Comparison of ENCODE assay signal across 8 cellular contexts in genomic region chr15:58933311-58934113, GRCh38. TPM values are rescaled to one million over a fixed set of nuclear protein-coding genes. Genes with fewer than 3 reads are reported as not detected.
DNase-seq lines count a peak whose midpoint lies in the region; ATAC-seq and TF ChIP-seq lines count a peak whose summit lies in the region.

Gene SLTM (minus strand): TSS chr15:58933679. CDS start chr15:58933565, 114 bp downstream.

- H3K36me3 Mint-ChIP-seq in chondrocyte (ENCODE audit: low read depth): no peaks in the 10 kb centered on the region

- no peaks in the 10 kb centered on the region for H3K27me3 Mint-ChIP-seq in chondrocyte (ENCODE audit: low read depth)

- no peaks in the 10 kb centered on the region for H3K9me3 ChIP-seq in BE2C

- peak within 1 kb of the TSS; percentile 96 for H3K4me3 Mint-ChIP-seq in chondrocyte (ENCODE audit: unreplicated experiment)

- peak within 1 kb of the TSS; percentile 100 for H3K27ac Mint-ChIP-seq in chondrocyte (ENCODE audit: unreplicated experiment)

- H3K27me3 ChIP-seq in BE2C: no peaks in the 10 kb centered on the region

- H3K9me3 Mint-ChIP-seq in chondrocyte (ENCODE audit: low read depth): no peaks in the 10 kb centered on the region

- peaks cover 23% of the 10 kb centered on the region for H3K4me1 Mint-ChIP-seq in chondrocyte (ENCODE audit: low read depth)

- H3K36me3 ChIP-seq in BE2C: peaks cover 10% of the 10 kb centered on the region

- peak; percentile 86 for ATAC-seq in HG03439 (IDR thresholded peaks at IDR 0.05; ENCODE audit: unreplicated experiment)

- DNase-seq in BE2C (peak; percentile 97), GM19238 (ENCODE audit: insufficient read length, low spot score) (peak; percentile 88), NCI-H510A treated with DMSO at 0.1 percent for 48 hours (lab: John Stamatoyannopoulos, UW) (peak; percentile 84), chondrocyte (ENCODE audit: low spot score) (peak; percentile 97), kidney tubule cell (ENCODE audit: low spot score) (peak; percentile 96)
- peak; percentile 86 to 93 for DNase-seq in activated CD4-positive, alpha-beta T cell treated with anti-CD3 and anti-CD28 coated beads for 24 hours (ENCODE audit: low read depth in 2 of 2)
- peak; percentile 82 to 85 for DNase-seq in stimulated activated CD4-positive, alpha-beta T cell treated with anti-CD3 and anti-CD28 coated beads, Interleukin-1b, Interleukin-23, amount 100 ng/mL, for 1 hour (ENCODE audit: low read depth in 2 of 2)

- TF ChIP-seq CTCF in BE2C (IDR thresholded peaks at IDR 0.05; ENCODE audit: low read depth, low read length) (no peak), chondrocyte (IDR thresholded peaks at IDR 0.05) (peak; percentile 65)

- peak within 1 kb of the TSS; percentile 98 for H3K4me3 ChIP-seq in BE2C (ENCODE audit: low read depth, low read length)

- H3K4me1 ChIP-seq in BE2C: no peaks in the 10 kb centered on the region

RNA-seq across cellular contexts. Expression of gene SLTM, which starts in this region (rescaled TPM):
- polyA plus RNA-seq in BE2C (2012; ENCODE audit: insufficient read depth, insufficient read length, low read depth): 113 TPM
- 53.9 to 71.7 TPM (median 70.4 TPM) in 3 replicates for total RNA-seq in chondrocyte

Comparison
In these comparisons a context has a peak if more than half of its experiments do, and no peak if none do; other contexts are left out.
1. Peak in every context shown above with its lines: DNase-seq, ATAC-seq and H3K4me3 ChIP-seq.